ENCODE assay signal across 7 cellular contexts in genomic region chr20:50152394-50153152, GRCh38. TPM values are rescaled to one million over a fixed set of nuclear protein-coding genes. Genes with fewer than 3 reads are reported as not detected.
A peak's percentile ranks its signal among the peaks of the same experiment; 100 is the strongest.
DNase-seq lines count a peak whose midpoint lies in the region; ATAC-seq, FAIRE-seq and TF ChIP-seq lines count a peak whose summit lies in the region.

No MANE protein-coding gene starts in this region.

- no peaks in the 10 kb centered on the region for H3F3A ChIP-seq in smooth muscle cell (ENCODE audit: low read depth)

- no peaks in the 10 kb centered on the region for H3K27me3 Mint-ChIP-seq in T-helper 17 cell
- H3K27me3 Mint-ChIP-seq in glutamatergic neuron (ENCODE audit: unreplicated experiment), result peaks cover 25% of the 10 kb centered on the region

- POLR2A ChIA-PET in HEK293 (lab: Yijun Ruan, JAX), result interaction anchor here (0.6 to 2.5 kb wide), 9 partner anchors 8 to 384 kb away, joined by 3 to 26 read pairs (median 9); no protein-coding TSS in a partner anchor

- H2AFZ ChIP-seq in smooth muscle cell (ENCODE audit: low read depth), result no peak overlapping the region

- TF ChIP-seq POLR2A in GM18505 (IDR thresholded peaks at IDR 0.05; ENCODE audit: borderline replicate concordance, extremely low read depth, insufficient read depth, insufficient read length), result no peak

- H3K27ac Mint-ChIP-seq in T-helper 17 cell (peak overlapping the region; percentile 97), glutamatergic neuron (ENCODE audit: unreplicated experiment) (peak overlapping the region; percentile 70)

- H3K4me1 ChIP-seq in HEK293 (ENCODE audit: control insufficient read depth, insufficient read depth, low read length) (peaks cover 4% of the 10 kb centered on the region; the same call in 1 of the 2 replicates), smooth muscle cell (ENCODE audit: low read depth) (peaks cover 10% of the 10 kb centered on the region)

- H3K9me3 Mint-ChIP-seq in glutamatergic neuron (ENCODE audit: unreplicated experiment), result peaks cover 11% of the 10 kb centered on the region

- H3K4me3 Mint-ChIP-seq in T-helper 17 cell (peak overlapping the region; percentile 95), glutamatergic neuron (ENCODE audit: unreplicated experiment) (peak overlapping the region; percentile 91)

- H4K20me1 ChIP-seq in smooth muscle cell (ENCODE audit: low read depth), result peaks cover 32% of the 10 kb centered on the region

- H3K4me2 ChIP-seq in smooth muscle cell, result peak overlapping the region; percentile 100

- TF ChIP-seq CTCF in HEK293 (tag by site-specific recombination; IDR thresholded peaks at IDR 0.05) (no peak), glutamatergic neuron (IDR thresholded peaks at IDR 0.05; ENCODE audit: partially characterized antibody, unreplicated experiment) (no peak), smooth muscle cell (IDR thresholded peaks at IDR 0.05; ENCODE audit: borderline replicate concordance, insufficient read depth, poor library complexity, severe bottlenecking) (no peak)

- H3K36me3 ChIP-seq in HEK293 (ENCODE audit: control insufficient read depth in 2 of 2, insufficient read depth in 1 of 2, low read length in 2 of 2), result peaks cover 0 to 40% of the 10 kb centered on the region in 2 experiments; a peak in 2 of 3 replicates
- no peaks in the 10 kb centered on the region for H3K36me3 ChIP-seq in smooth muscle cell (ENCODE audit: low read depth)

- H3K27me3 ChIP-seq in smooth muscle cell (ENCODE audit: low read depth), result no peaks in the 10 kb centered on the region

- peak overlapping the region; percentile 83 for H3K27ac ChIP-seq in HEK293 (ENCODE audit: extremely low read depth, low read depth, low read length)
- H3K27ac ChIP-seq in smooth muscle cell (ENCODE audit: low read depth), result peak overlapping the region; percentile 75

- H3K9me3 ChIP-seq in HEK293 (ENCODE audit: control insufficient read depth, insufficient read depth, low read depth, low read length), result no peaks in the 10 kb centered on the region
- no peaks in the 10 kb centered on the region for H3K9me3 ChIP-seq in T-helper 17 cell (ENCODE audit: control insufficient read depth, low read length, poor library complexity, severe bottlenecking)
- no peaks in the 10 kb centered on the region for H3K9me3 ChIP-seq in smooth muscle cell (replicated peaks; ENCODE audit: low read depth)

- 22% methylated on average over 4 of the region's 4 CpGs for WGBS in smooth muscle cell (ENCODE audit: low lambda C conversion rate)

- peak overlapping the region; percentile 95 for H3K9ac ChIP-seq in smooth muscle cell (ENCODE audit: low read depth)

- ATAC-seq in T-helper 17 cell (no peak), GM18505 (IDR thresholded peaks at IDR 0.05; ENCODE audit: unreplicated experiment) (no peak), GM18520 (IDR thresholded peaks at IDR 0.05; ENCODE audit: unreplicated experiment) (no peak)

- peaks cover 58% of the 10 kb centered on the region for H3K79me2 ChIP-seq in smooth muscle cell (ENCODE audit: low read depth)

- H3K4me3 ChIP-seq in HEK293 (ENCODE audit: low read depth, low read length) (peak overlapping the region; percentile 83), smooth muscle cell (peak overlapping the region; percentile 96)

- CTCF ChIA-PET in HEK293 (lab: Yijun Ruan, JAX), result interaction anchor here (0.7 to 3.8 kb wide), 13 partner anchors 8 to 466 kb away, joined by 3 to 44 read pairs (median 4); no protein-coding TSS in a partner anchor

- DNase-seq in T-helper 17 cell (no peak), glutamatergic neuron (no peak), smooth muscle cell (lab: John Stamatoyannopoulos, UW; ENCODE audit: unreplicated experiment) (no peak), frontal cortex (ENCODE audit: low spot score in 2 of 2) (no peak)

- FAIRE-seq in frontal cortex (lab: Jason Lieb, UNC), result no peak

- H3K4me1 Mint-ChIP-seq in T-helper 17 cell, result peaks cover 51% of the 10 kb centered on the region
- H3K4me1 Mint-ChIP-seq in glutamatergic neuron (ENCODE audit: low read depth, unreplicated experiment), result peaks cover 19% of the 10 kb centered on the region

- H3K36me3 Mint-ChIP-seq in T-helper 17 cell (ENCODE audit: low read depth) (no peaks in the 10 kb centered on the region), glutamatergic neuron (ENCODE audit: unreplicated experiment) (peaks cover 6% of the 10 kb centered on the region)

TF ChIP-seq in HEK293, 187 proteins besides CTCF, POLR2A, EP300 and RAD21:
- TF ChIP-seq ZNF544 (tag by site-specific recombination; IDR thresholded peaks at IDR 0.05), result no peak
- peak; percentile 14; the same call in 1 of the 2 replicates for TF ChIP-seq ZBTB48 (tag by site-specific recombination; IDR thresholded peaks at IDR 0.05)
- TF ChIP-seq BCL11B (tag by site-specific recombination; IDR thresholded peaks at IDR 0.05; ENCODE audit: low read depth), result no peak
- no peak for TF ChIP-seq ZNF624 (tag by site-specific recombination; IDR thresholded peaks at IDR 0.05)
- TF ChIP-seq ZBTB17 (tag by site-specific recombination; IDR thresholded peaks at IDR 0.05), result peak; percentile 81
- no peak for TF ChIP-seq ZNF2 (tag by site-specific recombination; IDR thresholded peaks at IDR 0.05)
- no peak for TF ChIP-seq ZNF140 (tag by site-specific recombination; IDR thresholded peaks at IDR 0.05)
- TF ChIP-seq IKZF3 (tag by site-specific recombination; IDR thresholded peaks at IDR 0.05), result 0 out of 2 replicates have a peak, but pooled peaks have one; percentile 20
- TF ChIP-seq, protein P1, sequence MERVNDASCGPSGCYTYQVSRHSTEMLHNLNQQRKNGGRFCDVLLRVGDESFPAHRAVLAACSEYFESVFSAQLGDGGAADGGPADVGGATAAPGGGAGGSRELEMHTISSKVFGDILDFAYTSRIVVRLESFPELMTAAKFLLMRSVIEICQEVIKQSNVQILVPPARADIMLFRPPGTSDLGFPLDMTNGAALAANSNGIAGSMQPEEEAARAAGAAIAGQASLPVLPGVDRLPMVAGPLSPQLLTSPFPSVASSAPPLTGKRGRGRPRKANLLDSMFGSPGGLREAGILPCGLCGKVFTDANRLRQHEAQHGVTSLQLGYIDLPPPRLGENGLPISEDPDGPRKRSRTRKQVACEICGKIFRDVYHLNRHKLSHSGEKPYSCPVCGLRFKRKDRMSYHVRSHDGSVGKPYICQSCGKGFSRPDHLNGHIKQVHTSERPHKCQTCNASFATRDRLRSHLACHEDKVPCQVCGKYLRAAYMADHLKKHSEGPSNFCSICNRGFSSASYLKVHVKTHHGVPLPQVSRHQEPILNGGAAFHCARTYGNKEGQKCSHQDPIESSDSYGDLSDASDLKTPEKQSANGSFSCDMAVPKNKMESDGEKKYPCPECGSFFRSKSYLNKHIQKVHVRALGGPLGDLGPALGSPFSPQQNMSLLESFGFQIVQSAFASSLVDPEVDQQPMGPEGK (tag by site-specific recombination; IDR thresholded peaks at IDR 0.05), result peak; percentile 27
- TF ChIP-seq ZNF660 (tag by site-specific recombination; IDR thresholded peaks at IDR 0.05), result no peak
- peak; percentile 45 for TF ChIP-seq ZBTB20 (tag by site-specific recombination; IDR thresholded peaks at IDR 0.05)
- TF ChIP-seq ZNF362 (tag by site-specific recombination; IDR thresholded peaks at IDR 0.05), result no peak
- peak; percentile 29 for TF ChIP-seq ZNF654 (tag by site-specific recombination; IDR thresholded peaks at IDR 0.05; ENCODE audit: low read depth)
- TF ChIP-seq EGR2 (tag by site-specific recombination; IDR thresholded peaks at IDR 0.05; ENCODE audit: low read depth), result peak; percentile 38; the same call in 1 of the 2 replicates
- TF ChIP-seq OVOL3 (tag by site-specific recombination; IDR thresholded peaks at IDR 0.05), result no peak
- no peak for TF ChIP-seq ZNF707 (tag by site-specific recombination; IDR thresholded peaks at IDR 0.05)
- TF ChIP-seq KLF1 (tag by site-specific recombination; IDR thresholded peaks at IDR 0.05), result no peak
- peak; percentile 19; the same call in 1 of the 2 replicates for TF ChIP-seq GLIS2 (tag by site-specific recombination; IDR thresholded peaks at IDR 0.05)
- TF ChIP-seq ZNF274 (IDR thresholded peaks at IDR 0.05; ENCODE audit: low read length), result no peak
- no peak for TF ChIP-seq ZNF274 (tag by site-specific recombination; IDR thresholded peaks at IDR 0.05; ENCODE audit: borderline replicate concordance)
- TF ChIP-seq ZSCAN5A (tag by site-specific recombination; IDR thresholded peaks at IDR 0.05), result no peak
- TF ChIP-seq ZFHX2 (tag by site-specific recombination; conservative IDR thresholded peaks at IDR 0.05), result peak; percentile 34; the same call in 1 of the 2 replicates
TF ChIP-seq in HEK293: peak in this region for 9.

RNA-seq across cellular contexts. Expression of gene PEDS1, which starts 0.9 kb away (rescaled TPM):
- total RNA-seq in T-helper 17 cell (10 to 100 TPM; 14.3 to 22.6 TPM), glutamatergic neuron (ENCODE audit: unreplicated experiment) (29.3 TPM), smooth muscle cell (36.6 and 45.8 TPM in 2 replicates), frontal cortex (9.4 TPM)
- polyA plus RNA-seq in smooth muscle cell, result 47.4 and 64.3 TPM in 2 replicates

RNA-seq across cellular contexts. Expression of gene CEBPB, which starts 38.1 kb away (rescaled TPM):
- 10 to 100 TPM; 18.1 to 32.8 TPM for total RNA-seq in T-helper 17 cell
- 11.3 TPM for total RNA-seq in glutamatergic neuron (ENCODE audit: unreplicated experiment)
- total RNA-seq in smooth muscle cell, result 32.0 and 38.0 TPM in 2 replicates
- polyA plus RNA-seq in smooth muscle cell, result 112 and 117 TPM in 2 replicates
- 1.6 TPM for total RNA-seq in frontal cortex

RNA-seq across cellular contexts. Expression of gene UBE2V1, which starts 39.6 kb away (rescaled TPM):
- total RNA-seq in T-helper 17 cell (100 to 1,000 TPM; 124 to 151 TPM), glutamatergic neuron (ENCODE audit: unreplicated experiment) (149 TPM), smooth muscle cell (94.1 and 94.8 TPM in 2 replicates), frontal cortex (20.0 TPM)
- polyA plus RNA-seq in smooth muscle cell, result 128 and 141 TPM in 2 replicates
